8 cellular contexts compared by ENCODE assay signal in genomic region chr11:103959279-103959930, GRCh38.
DNase-seq lines count a peak whose midpoint lies in the region; ATAC-seq lines count a peak whose summit lies in the region.
"Had no signal": no experiment of that assay in that cellular context is flagged by ENCODE, and none has a peak within 500 bp of the region (broad histone marks: within the 10 kb centered on the region; RNA-seq: fewer than 3 reads in every experiment).

No MANE protein-coding gene starts in this region.

- no peaks in the 10 kb centered on the region for H3K4me1 Mint-ChIP-seq in activated CD4-positive, alpha-beta T cell treated with anti-CD3 and anti-CD28 coated beads, Interleukin-2, amount 10 ng/mL, durations not matched to agents 7 days and 5 days

- DNase-seq in NOMO-1 treated with dmso at 0.1 percent for 144 hours (lab: John Stamatoyannopoulos, UW; ENCODE audit: unreplicated experiment) (peak; percentile 15), renal cortical epithelial cell (ENCODE audit: low read depth) (peak; percentile 45), SKM-1 treated with dmso at 0.1 percent for 144 hours (lab: John Stamatoyannopoulos, UW; ENCODE audit: unreplicated experiment) (no peak), NCI-H2196 treated with DMSO at 0.1 percent for 48 hours (lab: John Stamatoyannopoulos, UW; ENCODE audit: unreplicated experiment) (no peak)
- no peak for DNase-seq in activated CD4-positive, alpha-beta T cell treated with anti-CD3 and anti-CD28 coated beads, Interleukin-2, amount 10 ng/mL, durations not matched to agents 7 days and 5 days
- DNase-seq: activated CD4-positive, alpha-beta memory T cell treated with anti-CD3 and anti-CD28 coated beads for 36 hours had no signal

- H3K9me3 Mint-ChIP-seq in activated CD4-positive, alpha-beta T cell treated with anti-CD3 and anti-CD28 coated beads, Interleukin-2, amount 10 ng/mL, durations not matched to agents 7 days and 5 days = no peaks in the 10 kb centered on the region
- H3K9me3 Mint-ChIP-seq: activated CD4-positive, alpha-beta memory T cell treated with anti-CD3 and anti-CD28 coated beads for 36 hours had no signal

- POLR2A ChIA-PET in activated CD4-positive, alpha-beta T cell treated with anti-CD3 and anti-CD28 coated beads, Interleukin-2, amount 10 ng/mL, durations not matched to agents 7 days and 5 days (lab: Charles Lee) = no interaction called here

- H3K36me3 Mint-ChIP-seq in activated CD4-positive, alpha-beta T cell treated with anti-CD3 and anti-CD28 coated beads, Interleukin-2, amount 10 ng/mL, durations not matched to agents 7 days and 5 days (ENCODE audit: low read depth) = no peaks in the 10 kb centered on the region
- H3K36me3 Mint-ChIP-seq: activated CD4-positive, alpha-beta memory T cell treated with anti-CD3 and anti-CD28 coated beads for 36 hours had no signal

- no peak overlapping the region for H3K4me3 Mint-ChIP-seq in activated CD4-positive, alpha-beta T cell treated with anti-CD3 and anti-CD28 coated beads, Interleukin-2, amount 10 ng/mL, durations not matched to agents 7 days and 5 days
- H3K4me3 Mint-ChIP-seq: activated CD4-positive, alpha-beta memory T cell treated with anti-CD3 and anti-CD28 coated beads for 36 hours had no signal

- H3K27me3 Mint-ChIP-seq in activated CD4-positive, alpha-beta T cell treated with anti-CD3 and anti-CD28 coated beads, Interleukin-2, amount 10 ng/mL, durations not matched to agents 7 days and 5 days = no peaks in the 10 kb centered on the region
- H3K27me3 Mint-ChIP-seq: activated CD4-positive, alpha-beta memory T cell treated with anti-CD3 and anti-CD28 coated beads for 36 hours had no signal

- H3K27ac Mint-ChIP-seq in activated CD4-positive, alpha-beta T cell treated with anti-CD3 and anti-CD28 coated beads, Interleukin-2, amount 10 ng/mL, durations not matched to agents 7 days and 5 days = no peak overlapping the region
- H3K27ac Mint-ChIP-seq: activated CD4-positive, alpha-beta memory T cell treated with anti-CD3 and anti-CD28 coated beads for 36 hours had no signal

- CTCF ChIA-PET in activated CD4-positive, alpha-beta T cell treated with anti-CD3 and anti-CD28 coated beads, Interleukin-2, amount 10 ng/mL, durations not matched to agents 7 days and 5 days (lab: Charles Lee) = no interaction called here

- ATAC-seq in GM19035 (IDR thresholded peaks at IDR 0.05; ENCODE audit: unreplicated experiment) = peak; percentile 97
- peak; percentile 98 for ATAC-seq in HG02884 (IDR thresholded peaks at IDR 0.05; ENCODE audit: unreplicated experiment)

Comparison
In these comparisons a context has a peak if more than half of its experiments do, and no peak if none do; other contexts are left out.
1. DNase-seq: peak in NOMO-1 treated with dmso at 0.1 percent for 144 hours (single experiment) and renal cortical epithelial cell (single experiment); none in SKM-1 treated with dmso at 0.1 percent for 144 hours (single experiment), NCI-H2196 treated with DMSO at 0.1 percent for 48 hours (single experiment) and activated CD4-positive, alpha-beta T cell treated with anti-CD3 and anti-CD28 coated beads, Interleukin-2, amount 10 ng/mL, durations not matched to agents 7 days and 5 days (single experiment).